ENCODE assay signal across 34 cellular contexts in genomic region chr22:16937811-16938210, GRCh38.
"Had no signal": no experiment of that assay in that cellular context is flagged by ENCODE, and none has a peak within 500 bp of the region (broad histone marks: within the 10 kb centered on the region; RNA-seq: fewer than 3 reads in every experiment).

No MANE protein-coding gene starts in this region.

- H3K27ac ChIP-seq: KMS-11 had no signal

- H3K36me3 ChIP-seq: MG63 had no signal

- H3K4me3 ChIP-seq: MG63 had no signal

- H3K27me3 ChIP-seq: MG63 had no signal

- DNase-seq: Karpas-422, Kasumi-1, KG1, MG63, MM.1S, MV-4-11, NCI-H1048, NCI-H1092, NCI-H1092 treated with DMSO at 0.1 percent for 48 hours, NCI-H1105, NCI-H1105 treated with DMSO at 0.1 percent for 48 hours, NCI-H1417, NCI-H1417 treated with DMSO at 0.1 percent for 48 hours, NCI-H1436, NCI-H1436 treated with DMSO at 0.1 percent for 48 hours, NCI-H146, NCI-H1694, NCI-H1694 treated with DMSO at 0.1 percent for 48 hours, NCI-H187, NCI-H187 treated with DMSO at 0.1 percent for 48 hours, NCI-H1930, NCI-H2029, NCI-H2029 treated with DMSO at 0.1 percent for 48 hours, NCI-H2081, NCI-H2081 treated with DMSO at 0.1 percent for 48 hours, NCI-H2107, NCI-H2171, NCI-H2171 treated with DMSO at 0.1 percent for 48 hours, NCI-H2227 treated with DMSO at 0.1 percent for 48 hours, NCI-H226, NCI-H345, NCI-H446, NCI-H446 treated with DMSO at 0.1 percent for 48 hours had no signal

- H3K9me3 ChIP-seq: MG63 had no signal
